In genomic region chr3:47512416-47513124, GRCh38 we compare ENCODE assay signal across 8 cellular contexts. TPM values are rescaled to one million over a fixed set of nuclear protein-coding genes. Genes with fewer than 3 reads are reported as not detected.
DNase-seq lines count a peak whose midpoint lies in the region; ATAC-seq and TF ChIP-seq lines count a peak whose summit lies in the region.

No MANE protein-coding gene starts in this region.

- POLR2A ChIA-PET in activated CD4-positive, alpha-beta memory T cell treated with anti-CD3 and anti-CD28 coated beads for 36 hours (lab: Charles Lee), result interaction anchor here (0.6 to 0.9 kb wide), 2 partner anchors 10 to 91 kb away, joined by 3 read pairs; no protein-coding TSS in a partner anchor

- no peaks in the 10 kb centered on the region for H3K27me3 Mint-ChIP-seq in activated CD4-positive, alpha-beta memory T cell treated with anti-CD3 and anti-CD28 coated beads for 36 hours

- intact Hi-C loops in activated CD4-positive, alpha-beta memory T cell treated with anti-CD3 and anti-CD28 coated beads for 36 hours (cut with micrococcal nuclease), result loop anchor here (1.0 to 5.0 kb wide), 5 partner anchors 37 to 536 kb away; partner anchors contain the start of genes CCDC12, DHX30 and SCAP

- H3K4me1 ChIP-seq in Karpas-422 (ENCODE audit: low read length), result peaks cover 22% of the 10 kb centered on the region
- no peaks in the 10 kb centered on the region for H3K4me1 ChIP-seq in neuronal stem cell (ENCODE audit: control insufficient read depth in 2 of 2, insufficient read depth in 1 of 2, low read depth in 1 of 2, low read length in 2 of 2)

- H3K4me2 ChIP-seq in Karpas-422 (ENCODE audit: low read depth, low read length, poor library complexity, severe bottlenecking) (peak overlapping the region; percentile 88), neuronal stem cell (ENCODE audit: insufficient read depth, low read length, poor library complexity, severe bottlenecking) (peak overlapping the region; percentile 72)

- no peak overlapping the region for H2BK5ac ChIP-seq in neuronal stem cell (ENCODE audit: low read length)

- H3K27ac Mint-ChIP-seq in activated CD4-positive, alpha-beta memory T cell treated with anti-CD3 and anti-CD28 coated beads for 36 hours, result peak overlapping the region; percentile 98

- no peak overlapping the region for H2AFZ ChIP-seq in Karpas-422 (ENCODE audit: low read length)
- peak overlapping the region; percentile 99 for H2AFZ ChIP-seq in neuronal stem cell (ENCODE audit: low read length)

- H3K18ac ChIP-seq in neuronal stem cell (ENCODE audit: low read length), result peak overlapping the region; percentile 77

- H3K9me3 Mint-ChIP-seq in activated CD4-positive, alpha-beta memory T cell treated with anti-CD3 and anti-CD28 coated beads for 36 hours, result no peaks in the 10 kb centered on the region

- H3K27ac ChIP-seq in Karpas-422 (ENCODE audit: low read length), result peak overlapping the region; percentile 92
- no peak overlapping the region for H3K27ac ChIP-seq in neuronal stem cell (replicated peaks; ENCODE audit: low read length)

- peaks cover 4% of the 10 kb centered on the region for H3K36me3 ChIP-seq in GM06990 (ENCODE audit: control insufficient read depth, insufficient read depth, low read length)
- H3K36me3 ChIP-seq in Karpas-422 (ENCODE audit: insufficient read depth, low read length), result peaks cover 26% of the 10 kb centered on the region
- H3K36me3 ChIP-seq in neuronal stem cell (replicated peaks in 1 of 2; ENCODE audit: control insufficient read depth in 2 of 2, insufficient read depth in 2 of 2, low read length in 2 of 2), result peaks cover 12 to 41% of the 10 kb centered on the region in 2 donors

- no peaks in the 10 kb centered on the region for H3K79me1 ChIP-seq in neuronal stem cell (ENCODE audit: low read depth, low read length)

- H3K9me3 ChIP-seq in Karpas-422 (ENCODE audit: low read length), result no peaks in the 10 kb centered on the region
- H3K9me3 ChIP-seq in neuronal stem cell (replicated peaks in 1 of 2; ENCODE audit: control insufficient read depth in 2 of 2, insufficient read depth in 1 of 2, low read depth in 1 of 2, low read length in 2 of 2), result no peaks in the 10 kb centered on the region

- H3K27me3 ChIP-seq in GM06990 (replicated peaks; ENCODE audit: control insufficient read depth, insufficient read depth, low read length), result no peaks in the 10 kb centered on the region
- H3K27me3 ChIP-seq in Karpas-422 (ENCODE audit: low read length), result no peaks in the 10 kb centered on the region
- no peaks in the 10 kb centered on the region for H3K27me3 ChIP-seq in neuronal stem cell (ENCODE audit: control insufficient read depth in 3 of 3, insufficient read depth in 3 of 3, low read depth in 1 of 3, low read length in 3 of 3)

- H3K9me2 ChIP-seq in Karpas-422 (replicated peaks; ENCODE audit: insufficient read depth, low read length), result no peaks in the 10 kb centered on the region

- no peak overlapping the region for H2BK120ac ChIP-seq in neuronal stem cell (ENCODE audit: low read depth, low read length)

- no CpG with 5 or more reads among the region's 36 CpGs for WGBS in neuronal stem cell (ENCODE audit: extremely low coverage in 2 of 2, insufficient read length in 2 of 2, insufficient replicate concordance in 1 of 2), 2 donors

- CTCF ChIA-PET in activated CD4-positive, alpha-beta memory T cell treated with anti-CD3 and anti-CD28 coated beads for 36 hours (lab: Charles Lee), result interaction anchor here (0.6 to 4.8 kb wide), 6 partner anchors 10 to 478 kb away, joined by 3 to 32 read pairs (median 4); no protein-coding TSS in a partner anchor

- ATAC-seq in GM21390 (IDR thresholded peaks at IDR 0.05; ENCODE audit: unreplicated experiment), result no peak

- H3K4me1 Mint-ChIP-seq in activated CD4-positive, alpha-beta memory T cell treated with anti-CD3 and anti-CD28 coated beads for 36 hours (ENCODE audit: low read depth), result peaks cover 20% of the 10 kb centered on the region

- no peak overlapping the region for H4K8ac ChIP-seq in neuronal stem cell (ENCODE audit: low read depth, low read length)

- peak; percentile 55 for DNase-seq in GM06990 (ENCODE audit: extremely low read depth, insufficient read length)
- peak; percentile 72 for DNase-seq in Karpas-422
- peak; percentile 41 for DNase-seq in activated CD4-positive, alpha-beta memory T cell treated with anti-CD3 and anti-CD28 coated beads for 36 hours
- DNase-seq in fibroblast of peridontal ligament (ENCODE audit: extremely low read depth), result peak; percentile 21
- no peak for DNase-seq in neuronal stem cell (ENCODE audit: low spot score)
- no peak for DNase-seq in T1000 (lab: John Stamatoyannopoulos, UW)
- DNase-seq in GM19238 (ENCODE audit: insufficient read length, low spot score), result no peak

- no peak overlapping the region for H4K91ac ChIP-seq in neuronal stem cell (ENCODE audit: low read depth, low read length, poor library complexity)

- TF ChIP-seq CTCF in GM06990 (IDR thresholded peaks at IDR 0.05; ENCODE audit: insufficient read depth, low read length, poor library complexity, severe bottlenecking), result no peak

- peak overlapping the region; percentile 76 for H3K4me3 ChIP-seq in GM06990 (replicated peaks; ENCODE audit: low read depth, low read length)
- H3K4me3 ChIP-seq in Karpas-422 (ENCODE audit: low read length), result peak overlapping the region; percentile 83
- peak overlapping the region; percentile 86 to 95 for H3K4me3 ChIP-seq in neuronal stem cell (ENCODE audit: low read length in 2 of 2)

- H3K36me3 Mint-ChIP-seq in activated CD4-positive, alpha-beta memory T cell treated with anti-CD3 and anti-CD28 coated beads for 36 hours, result peaks cover 11% of the 10 kb centered on the region

- H2AK5ac ChIP-seq in neuronal stem cell (ENCODE audit: low read depth, low read length), result peak overlapping the region; percentile 53

- peak overlapping the region; percentile 97 for H3K4me3 Mint-ChIP-seq in activated CD4-positive, alpha-beta memory T cell treated with anti-CD3 and anti-CD28 coated beads for 36 hours

- H3K79me2 ChIP-seq in Karpas-422 (ENCODE audit: low read length), result peaks cover 42% of the 10 kb centered on the region

- no peak overlapping the region for H3K23ac ChIP-seq in neuronal stem cell (ENCODE audit: low read depth, low read length, poor library complexity)

- H2BK12ac ChIP-seq in neuronal stem cell (ENCODE audit: low read length), result no peak overlapping the region

- H3K4ac ChIP-seq in neuronal stem cell (ENCODE audit: low read length), result no peak overlapping the region

- H2BK15ac ChIP-seq in neuronal stem cell (ENCODE audit: low read length), result no peak overlapping the region

- H4K20me1 ChIP-seq in Karpas-422 (ENCODE audit: insufficient read depth, low read depth, low read length), result no peaks in the 10 kb centered on the region

- peak overlapping the region; percentile 99 for H3K14ac ChIP-seq in neuronal stem cell (ENCODE audit: low read length)

- H3K9ac ChIP-seq in Karpas-422 (ENCODE audit: low read length) (peak overlapping the region; percentile 88), neuronal stem cell (ENCODE audit: low read depth, low read length, poor library complexity) (peak overlapping the region; percentile 87)

RNA-seq across cellular contexts. Expression of gene ELP6, which starts 0.9 kb away (rescaled TPM):
- total RNA-seq in Karpas-422 (2014; rRNA removed; shearing (Covaris generic); ENCODE audit: low replicate concordance), result 60.4 and 61.7 TPM in 2 replicates
- total RNA-seq in activated CD4-positive, alpha-beta memory T cell treated with anti-CD3 and anti-CD28 coated beads for 36 hours, result 10 to 100 TPM; 32.7 to 32.8 TPM
- polyA plus RNA-seq in neuronal stem cell (2013, experiment 1 of 2), result 29.8 TPM
- 29.9 TPM for polyA plus RNA-seq in neuronal stem cell (2013, experiment 2 of 2)

RNA-seq across cellular contexts. Expression of gene SCAP, which starts 36.8 kb away (rescaled TPM):
- total RNA-seq in Karpas-422 (2014; rRNA removed; shearing (Covaris generic); ENCODE audit: low replicate concordance), result 109 and 139 TPM in 2 replicates
- total RNA-seq in activated CD4-positive, alpha-beta memory T cell treated with anti-CD3 and anti-CD28 coated beads for 36 hours, result 10 to 100 TPM; 44.5 to 44.6 TPM
- 48.0 TPM for polyA plus RNA-seq in neuronal stem cell (2013, experiment 1 of 2)
- polyA plus RNA-seq in neuronal stem cell (2013, experiment 2 of 2), result 48.5 TPM

Comparison
In these comparisons a context has a peak if more than half of its experiments do, and no peak if none do; other contexts are left out.
1. DNase-seq: peak in GM06990 (single experiment), Karpas-422 (single experiment), activated CD4-positive, alpha-beta memory T cell treated with anti-CD3 and anti-CD28 coated beads for 36 hours (single experiment) and fibroblast of peridontal ligament (single experiment); none in neuronal stem cell (single experiment), T1000 (single experiment) and GM19238 (single experiment).
2. Peak in every context shown above with its lines, with median percentiles within 50 percentile points of each other: H3K4me3 ChIP-seq.